10 cellular contexts compared by ENCODE assay signal in the genomic region with DNA sequence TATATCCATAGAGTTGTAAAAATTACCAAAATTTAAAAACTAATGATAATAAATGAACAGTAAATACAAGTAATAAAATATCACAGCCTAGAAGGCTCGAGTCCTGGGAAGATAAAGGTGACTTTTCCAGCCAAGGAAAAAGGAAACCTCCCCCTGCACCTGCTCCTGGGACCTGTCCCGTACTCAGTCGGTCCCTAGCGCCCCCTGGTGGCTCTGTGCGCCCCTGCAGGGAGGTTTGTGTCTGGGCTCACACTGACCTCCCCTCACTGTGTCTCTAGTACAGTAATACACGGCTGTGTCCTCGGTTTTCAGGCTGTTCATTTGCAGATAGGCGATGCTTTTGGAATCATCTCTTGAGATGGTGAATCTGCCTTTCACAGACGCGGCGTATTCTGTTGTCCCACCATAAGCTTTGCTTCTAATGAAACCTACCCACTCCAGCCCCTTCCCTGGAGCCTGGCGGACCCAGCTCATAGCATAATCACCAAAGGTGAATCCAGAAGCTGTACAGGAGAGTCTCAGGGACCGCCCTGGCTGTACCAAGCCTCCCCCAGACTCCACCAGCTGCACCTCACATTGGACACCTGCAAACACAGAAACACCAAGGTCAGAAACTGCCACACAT.
DNase-seq lines count a peak whose midpoint lies in the region; ATAC-seq and TF ChIP-seq lines count a peak whose summit lies in the region.
"Had no signal": no experiment of that assay in that cellular context is flagged by ENCODE, and none has a peak within 500 bp of the region (broad histone marks: within the 10 kb centered on the region; RNA-seq: fewer than 3 reads in every experiment).

No MANE protein-coding gene starts in this region.

- H3K36me3 ChIP-seq in HEK293 (ENCODE audit: control insufficient read depth in 2 of 2, insufficient read depth in 1 of 2, low read length in 2 of 2) = no peaks in the 10 kb centered on the region
- no peaks in the 10 kb centered on the region for H3K36me3 ChIP-seq in NT2/D1 (ENCODE audit: insufficient read depth, insufficient read length, low read length)

- intact Hi-C loops in left colon (cut with DNase I, micrococcal nuclease) = no loop called here

- CTCF ChIA-PET in HEK293 (lab: Yijun Ruan, JAX) = interaction anchor here (0.6 to 4.9 kb wide), 36 partner anchors 8 to 237 kb away, joined by 3 to 33 read pairs (median 3); no protein-coding TSS in a partner anchor

- H3K4me1 Mint-ChIP-seq in stimulated activated naive B cell treated with anti-CD40 and anti-IgM and Interleukin-4, amounts not matched to agents 10 μg/mL and 1 μg/mL and 100 μg/mL, for 72 hours = peaks cover 6 to 8% of the 10 kb centered on the region in 2 donors

- no peaks in the 10 kb centered on the region for H3K4me1 ChIP-seq in HEK293 (ENCODE audit: control insufficient read depth, insufficient read depth, low read length)
- no peaks in the 10 kb centered on the region for H3K4me1 ChIP-seq in NT2/D1 (ENCODE audit: insufficient read depth, insufficient read length)

- H3K36me3 Mint-ChIP-seq in stimulated activated naive B cell treated with anti-CD40 and anti-IgM and Interleukin-4, amounts not matched to agents 10 μg/mL and 1 μg/mL and 100 μg/mL, for 72 hours = no peaks in the 10 kb centered on the region
- H3K36me3 Mint-ChIP-seq: activated naive CD8-positive, alpha-beta T cell had no signal

- H3K9me3 Mint-ChIP-seq in stimulated activated naive B cell treated with anti-CD40 and anti-IgM and Interleukin-4, amounts not matched to agents 10 μg/mL and 1 μg/mL and 100 μg/mL, for 72 hours = peaks cover 2 to 3% of the 10 kb centered on the region in 2 donors

- H3K27ac ChIP-seq in HEK293 (ENCODE audit: extremely low read depth, low read depth, low read length) = no peak overlapping the region
- H3K27ac ChIP-seq: skin epidermis had no signal

- peaks cover 0 to 5% of the 10 kb centered on the region in 2 donors for H3K27me3 Mint-ChIP-seq in stimulated activated naive B cell treated with anti-CD40 and anti-IgM and Interleukin-4, amounts not matched to agents 10 μg/mL and 1 μg/mL and 100 μg/mL, for 72 hours
- H3K27me3 Mint-ChIP-seq: activated naive CD8-positive, alpha-beta T cell had no signal

- no peaks in the 10 kb centered on the region for H3K27me3 ChIP-seq in NT2/D1 (ENCODE audit: insufficient read depth, insufficient read length)

- no peaks in the 10 kb centered on the region; the same call in 1 of the 2 replicates for H3K9me3 ChIP-seq in HEK293 (ENCODE audit: control insufficient read depth, insufficient read depth, low read depth, low read length)
- H3K9me3 ChIP-seq in NT2/D1 (ENCODE audit: insufficient read depth, low read length) = no peaks in the 10 kb centered on the region

- H3K4me3 ChIP-seq in HEK293 (ENCODE audit: low read depth, low read length) = no peak overlapping the region
- no peak overlapping the region for H3K4me3 ChIP-seq in NT2/D1 (ENCODE audit: insufficient read length, low read depth)
- H3K4me3 ChIP-seq: skin epidermis had no signal

- POLR2A ChIA-PET in HEK293 (lab: Yijun Ruan, JAX) = no interaction called here

- DNase-seq in NT2/D1 (ENCODE audit: low read depth, low spot score) (peak; percentile 5), activated T-cell treated with anti-CD3 and anti-CD28 coated beads for 48 hours (ENCODE audit: low read depth) (peak; percentile 70), left colon (peak; percentile 31 to 79), hippocampal formation (lab: John Stamatoyannopoulos, UW) (no peak), putamen (ENCODE audit: low spot score) (no peak)
- DNase-seq in stimulated activated naive B cell treated with anti-CD40 and anti-IgM and Interleukin-4, amounts not matched to agents 10 μg/mL and 1 μg/mL and 100 μg/mL, for 72 hours = peak; percentile 54

- no peak for TF ChIP-seq CTCF in HEK293 (tag by site-specific recombination; IDR thresholded peaks at IDR 0.05)

- no peak overlapping the region for H3K9ac ChIP-seq in NT2/D1 (ENCODE audit: insufficient read length, low read depth)

- ATAC-seq in left colon (peak; percentile 50), GM21529 (IDR thresholded peaks at IDR 0.05; ENCODE audit: unreplicated experiment) (no peak)
- ATAC-seq in stimulated activated naive B cell treated with anti-CD40 and anti-IgM and Interleukin-4, amounts not matched to agents 10 μg/mL and 1 μg/mL and 100 μg/mL, for 72 hours (replicated peaks) = peak; percentile 52 to 68

- H3K4me3 Mint-ChIP-seq in stimulated activated naive B cell treated with anti-CD40 and anti-IgM and Interleukin-4, amounts not matched to agents 10 μg/mL and 1 μg/mL and 100 μg/mL, for 72 hours = peak overlapping the region in 1 of 2 donors; percentile 14
- H3K4me3 Mint-ChIP-seq: activated naive CD8-positive, alpha-beta T cell had no signal

- H3K27ac Mint-ChIP-seq in stimulated activated naive B cell treated with anti-CD40 and anti-IgM and Interleukin-4, amounts not matched to agents 10 μg/mL and 1 μg/mL and 100 μg/mL, for 72 hours = no peak overlapping the region
- H3K27ac Mint-ChIP-seq: activated naive CD8-positive, alpha-beta T cell had no signal

TF ChIP-seq in HEK293, 187 proteins besides CTCF, POLR2A, EP300 and RAD21:
- TF ChIP-seq ZNF654 (tag by site-specific recombination; IDR thresholded peaks at IDR 0.05; ENCODE audit: low read depth) (peak; percentile 21; the same call in 1 of the 2 replicates), ZNF707 (tag by site-specific recombination; IDR thresholded peaks at IDR 0.05) (no peak)
- TF ChIP-seq, protein P1, sequence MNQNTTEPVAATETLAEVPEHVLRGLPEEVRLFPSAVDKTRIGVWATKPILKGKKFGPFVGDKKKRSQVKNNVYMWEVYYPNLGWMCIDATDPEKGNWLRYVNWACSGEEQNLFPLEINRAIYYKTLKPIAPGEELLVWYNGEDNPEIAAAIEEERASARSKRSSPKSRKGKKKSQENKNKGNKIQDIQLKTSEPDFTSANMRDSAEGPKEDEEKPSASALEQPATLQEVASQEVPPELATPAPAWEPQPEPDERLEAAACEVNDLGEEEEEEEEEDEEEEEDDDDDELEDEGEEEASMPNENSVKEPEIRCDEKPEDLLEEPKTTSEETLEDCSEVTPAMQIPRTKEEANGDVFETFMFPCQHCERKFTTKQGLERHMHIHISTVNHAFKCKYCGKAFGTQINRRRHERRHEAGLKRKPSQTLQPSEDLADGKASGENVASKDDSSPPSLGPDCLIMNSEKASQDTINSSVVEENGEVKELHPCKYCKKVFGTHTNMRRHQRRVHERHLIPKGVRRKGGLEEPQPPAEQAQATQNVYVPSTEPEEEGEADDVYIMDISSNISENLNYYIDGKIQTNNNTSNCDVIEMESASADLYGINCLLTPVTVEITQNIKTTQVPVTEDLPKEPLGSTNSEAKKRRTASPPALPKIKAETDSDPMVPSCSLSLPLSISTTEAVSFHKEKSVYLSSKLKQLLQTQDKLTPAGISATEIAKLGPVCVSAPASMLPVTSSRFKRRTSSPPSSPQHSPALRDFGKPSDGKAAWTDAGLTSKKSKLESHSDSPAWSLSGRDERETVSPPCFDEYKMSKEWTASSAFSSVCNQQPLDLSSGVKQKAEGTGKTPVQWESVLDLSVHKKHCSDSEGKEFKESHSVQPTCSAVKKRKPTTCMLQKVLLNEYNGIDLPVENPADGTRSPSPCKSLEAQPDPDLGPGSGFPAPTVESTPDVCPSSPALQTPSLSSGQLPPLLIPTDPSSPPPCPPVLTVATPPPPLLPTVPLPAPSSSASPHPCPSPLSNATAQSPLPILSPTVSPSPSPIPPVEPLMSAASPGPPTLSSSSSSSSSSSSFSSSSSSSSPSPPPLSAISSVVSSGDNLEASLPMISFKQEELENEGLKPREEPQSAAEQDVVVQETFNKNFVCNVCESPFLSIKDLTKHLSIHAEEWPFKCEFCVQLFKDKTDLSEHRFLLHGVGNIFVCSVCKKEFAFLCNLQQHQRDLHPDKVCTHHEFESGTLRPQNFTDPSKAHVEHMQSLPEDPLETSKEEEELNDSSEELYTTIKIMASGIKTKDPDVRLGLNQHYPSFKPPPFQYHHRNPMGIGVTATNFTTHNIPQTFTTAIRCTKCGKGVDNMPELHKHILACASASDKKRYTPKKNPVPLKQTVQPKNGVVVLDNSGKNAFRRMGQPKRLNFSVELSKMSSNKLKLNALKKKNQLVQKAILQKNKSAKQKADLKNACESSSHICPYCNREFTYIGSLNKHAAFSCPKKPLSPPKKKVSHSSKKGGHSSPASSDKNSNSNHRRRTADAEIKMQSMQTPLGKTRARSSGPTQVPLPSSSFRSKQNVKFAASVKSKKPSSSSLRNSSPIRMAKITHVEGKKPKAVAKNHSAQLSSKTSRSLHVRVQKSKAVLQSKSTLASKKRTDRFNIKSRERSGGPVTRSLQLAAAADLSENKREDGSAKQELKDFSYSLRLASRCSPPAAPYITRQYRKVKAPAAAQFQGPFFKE (tag by site-specific recombination; IDR thresholded peaks at IDR 0.05; ENCODE audit: borderline replicate concordance) = no peak
TF ChIP-seq in HEK293: peak in this region for 1.

Comparison
In these comparisons a context has a peak if more than half of its experiments do, and no peak if none do; other contexts are left out.
1. DNase-seq: peak in NT2/D1 (single experiment), activated T-cell treated with anti-CD3 and anti-CD28 coated beads for 48 hours (single experiment), left colon (2 of 2) and stimulated activated naive B cell treated with anti-CD40 and anti-IgM and Interleukin-4, amounts not matched to agents 10 μg/mL and 1 μg/mL and 100 μg/mL, for 72 hours (single experiment); none in hippocampal formation (0 of 2) and putamen (single experiment).